20 cellular contexts compared by ENCODE assay signal in genomic region chr4:74005528-74005927, GRCh38. TPM values are rescaled to one million over a fixed set of nuclear protein-coding genes. Genes with fewer than 3 reads are reported as not detected.
A peak's percentile ranks its signal among the peaks of the same experiment; 100 is the strongest.
DNase-seq lines count a peak whose midpoint lies in the region; ATAC-seq, FAIRE-seq and TF ChIP-seq lines count a peak whose summit lies in the region.
"Had no signal": no experiment of that assay in that cellular context is flagged by ENCODE, and none has a peak within 500 bp of the region (broad histone marks: within the 10 kb centered on the region; RNA-seq: fewer than 3 reads in every experiment).

No MANE protein-coding gene starts in this region.

- in situ Hi-C loops in SK-MEL-5 (cut with HindIII; ENCODE audit: low pct_unique_long_range_greater_than_20kb, low sequenced_read_pairs) = no loop called here

- H3K27me3 Mint-ChIP-seq in GM23338 (ENCODE audit: insufficient read depth, low read depth, poor library complexity) (no peaks in the 10 kb centered on the region), natural killer cell (ENCODE audit: low read depth in 2 of 2) (no peaks in the 10 kb centered on the region), progenitor cell of endocrine pancreas (peaks cover 2% of the 10 kb centered on the region)
- H3K27me3 Mint-ChIP-seq: activated B cell treated with CpG ODN at 0.5 μM for 24 hours had no signal

- H3K4me1 Mint-ChIP-seq in GM23338 (peaks cover 15% of the 10 kb centered on the region), natural killer cell (no peaks in the 10 kb centered on the region), progenitor cell of endocrine pancreas (ENCODE audit: low read depth) (peaks cover 6% of the 10 kb centered on the region)
- H3K4me1 Mint-ChIP-seq: activated B cell treated with CpG ODN at 0.5 μM for 24 hours, immature natural killer cell had no signal

- WGBS in pancreas, 2 donors = 25 to 26% methylated on average over 3 of the region's 3 CpGs

- H3K27ac Mint-ChIP-seq in GM23338 (no peak overlapping the region), natural killer cell (no peak overlapping the region), progenitor cell of endocrine pancreas (no peak overlapping the region)
- H3K27ac Mint-ChIP-seq: activated B cell treated with CpG ODN at 0.5 μM for 24 hours; H9; immature natural killer cell; T-helper 1 cell treated with Interleukin-12 subunit alpha and Interleukin-12 subunit beta and Interleukin-4 antibody, amounts not matched to agents 30 μg/mL and 1 μg/mL, for 36 hours had no signal

- H3K4me3 Mint-ChIP-seq in GM23338 (no peak overlapping the region), natural killer cell (no peak overlapping the region), progenitor cell of endocrine pancreas (ENCODE audit: low read depth) (no peak overlapping the region)
- H3K4me3 Mint-ChIP-seq: activated B cell treated with CpG ODN at 0.5 μM for 24 hours; H9; immature natural killer cell; T-helper 1 cell treated with Interleukin-12 subunit alpha and Interleukin-12 subunit beta and Interleukin-4 antibody, amounts not matched to agents 30 μg/mL and 1 μg/mL, for 36 hours had no signal

- TF ChIP-seq CTCF in GM23338 (conservative IDR thresholded peaks at IDR 0.05; ENCODE audit: low read depth in 2 of 2) (no peak), epithelial cell of proximal tubule (conservative IDR thresholded peaks at IDR 0.05; ENCODE audit: low read depth, low read length) (no peak), pancreas (IDR thresholded peaks at IDR 0.05) (no peak), natural killer cell (IDR thresholded peaks at IDR 0.05) (no peak), progenitor cell of endocrine pancreas (IDR thresholded peaks at IDR 0.05; ENCODE audit: unreplicated experiment) (no peak)

- H3K27ac ChIP-seq in GM23338 (ENCODE audit: low read depth) (0 out of 2 replicates have a peak overlapping the region, but pooled peaks have one; percentile 26), pancreas (peak overlapping the region in 2 of 4 donors; percentile 13 to 52)

- peak; percentile 93 for FAIRE-seq in pancreas (lab: Jason Lieb, UNC)
- FAIRE-seq: GM12891 had no signal

- DNase-seq in GM23338 (ENCODE audit: low spot score) = no peak
- DNase-seq in SK-MEL-5 (ENCODE audit: low read depth, low spot score) = peak; percentile 71
- peak; percentile 56 for DNase-seq in epithelial cell of proximal tubule (ENCODE audit: low read depth)
- DNase-seq in pancreas = no peak
- DNase-seq in NCI-H146 treated with DMSO at 0.1 percent for 48 hours (lab: John Stamatoyannopoulos, UW; ENCODE audit: unreplicated experiment) = no peak
- no peak for DNase-seq in natural killer cell
- DNase-seq in progenitor cell of endocrine pancreas (ENCODE audit: low spot score, unreplicated experiment) = no peak
- DNase-seq: activated B cell treated with CpG ODN at 0.5 μM for 24 hours; activated CD8-positive, alpha-beta memory T cell treated with anti-CD3 and anti-CD28 coated beads for 24 hours; COR-L47; glutamatergic neuron; H9; immature natural killer cell; mesendoderm; NCI-H2107; NCI-H82 had no signal

- H3K9me3 Mint-ChIP-seq in GM23338 (peaks cover 6% of the 10 kb centered on the region; the same call in 2 of the 3 replicates), natural killer cell (peaks cover 0 to 4% of the 10 kb centered on the region in 2 donors), progenitor cell of endocrine pancreas (ENCODE audit: low read depth) (peaks cover 6% of the 10 kb centered on the region)
- H3K9me3 Mint-ChIP-seq: activated B cell treated with CpG ODN at 0.5 μM for 24 hours; T-helper 1 cell treated with Interleukin-12 subunit alpha and Interleukin-12 subunit beta and Interleukin-4 antibody, amounts not matched to agents 30 μg/mL and 1 μg/mL, for 36 hours had no signal

- H3K4me2 ChIP-seq in GM23338 = peak overlapping the region; percentile 24; the same call in 1 of the 2 replicates

- H3K36me3 ChIP-seq in GM23338 (ENCODE audit: insufficient read depth) (no peaks in the 10 kb centered on the region; the same call in 1 of the 2 replicates), pancreas (no peaks in the 10 kb centered on the region)

- H3K79me2 ChIP-seq in GM23338 (replicated peaks; ENCODE audit: insufficient read depth) = no peaks in the 10 kb centered on the region

- peaks cover 4% of the 10 kb centered on the region; the same call in 1 of the 2 replicates for H3K9me2 ChIP-seq in GM23338 (ENCODE audit: insufficient read depth)

- ATAC-seq in GM23338 (no peak), pancreas (peak; percentile 28 to 77 (median 61)), natural killer cell (no peak), GM21737 (IDR thresholded peaks at IDR 0.05; ENCODE audit: unreplicated experiment) (no peak)

- peaks cover 16% of the 10 kb centered on the region for H3K4me1 ChIP-seq in GM23338 (ENCODE audit: insufficient read depth)
- H3K4me1 ChIP-seq in pancreas = no peaks in the 10 kb centered on the region

- peaks cover 13% of the 10 kb centered on the region for H3K36me3 Mint-ChIP-seq in GM23338 (ENCODE audit: low read depth)
- no peaks in the 10 kb centered on the region for H3K36me3 Mint-ChIP-seq in natural killer cell
- no peaks in the 10 kb centered on the region for H3K36me3 Mint-ChIP-seq in progenitor cell of endocrine pancreas (ENCODE audit: insufficient read depth)
- H3K36me3 Mint-ChIP-seq: immature natural killer cell had no signal

- no peaks in the 10 kb centered on the region for H3K9me3 ChIP-seq in pancreas

- no peak overlapping the region for H2AFZ ChIP-seq in GM23338

- H3K4me3 ChIP-seq in GM23338 (no peak overlapping the region), epithelial cell of proximal tubule (ENCODE audit: low read depth, low read length) (no peak overlapping the region), pancreas (no peak overlapping the region)

- H3K27me3 ChIP-seq in GM23338 (ENCODE audit: insufficient read depth) = no peaks in the 10 kb centered on the region
- H3K27me3 ChIP-seq in pancreas = no peaks in the 10 kb centered on the region

- no peaks in the 10 kb centered on the region for H3F3A ChIP-seq in GM23338 (replicated peaks; ENCODE audit: low read depth)

- intact Hi-C loops in pancreas (cut with DNase I) = no loop called here
- intact Hi-C loops in natural killer cell (cut with micrococcal nuclease) = no loop called here

- no peaks in the 10 kb centered on the region for H4K20me1 ChIP-seq in GM23338 (replicated peaks; ENCODE audit: insufficient read depth)

TF ChIP-seq in GM23338, 12 proteins besides CTCF, POLR2A, EP300 and RAD21 (continues in another document):
- TF ChIP-seq, protein P1, sequence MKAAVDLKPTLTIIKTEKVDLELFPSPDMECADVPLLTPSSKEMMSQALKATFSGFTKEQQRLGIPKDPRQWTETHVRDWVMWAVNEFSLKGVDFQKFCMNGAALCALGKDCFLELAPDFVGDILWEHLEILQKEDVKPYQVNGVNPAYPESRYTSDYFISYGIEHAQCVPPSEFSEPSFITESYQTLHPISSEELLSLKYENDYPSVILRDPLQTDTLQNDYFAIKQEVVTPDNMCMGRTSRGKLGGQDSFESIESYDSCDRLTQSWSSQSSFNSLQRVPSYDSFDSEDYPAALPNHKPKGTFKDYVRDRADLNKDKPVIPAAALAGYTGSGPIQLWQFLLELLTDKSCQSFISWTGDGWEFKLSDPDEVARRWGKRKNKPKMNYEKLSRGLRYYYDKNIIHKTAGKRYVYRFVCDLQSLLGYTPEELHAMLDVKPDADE (IDR thresholded peaks at IDR 0.05) = no peak
- no peak for TF ChIP-seq ZNF331 (CRISPR knock-in tag; IDR thresholded peaks at IDR 0.05; ENCODE audit: low read depth)

RNA-seq across cellular contexts. Expression of gene CXCL5, which starts 7.1 kb away (rescaled TPM):
- 7.6 and 8.7 TPM in 2 replicates for total RNA-seq in GM23338 (2014; rRNA removed; shearing (Covaris generic))
- polyA plus RNA-seq in GM23338 (2016; fragmentation: Nextera tagmentation; extraction: Ambion mirVana) (6.3 and 7.5 TPM in 2 replicates), pancreas (under 1 TPM; 0.19 to 0.23 TPM)
- total RNA-seq in SK-MEL-5 (2014; rRNA removed; shearing (Covaris generic)) = not detected in 2 replicates
- not detected in 2 replicates for polyA plus RNA-seq in SK-MEL-5 (2015; cell fraction: cytosol; rRNA removed)
- polyA plus RNA-seq in SK-MEL-5 (2015; cell fraction: nucleus; rRNA removed) = not detected in 2 replicates
- total RNA-seq in epithelial cell of proximal tubule (32.3 and 79.5 TPM in 2 replicates), pancreas (1 to 10 TPM in 2 of 6 donors, under 1 TPM in 4; 0.09 to 9.4 (median 0.38) TPM), natural killer cell (1 to 10 TPM in 2 of 3 donors, under 1 TPM in 1; 0.23 to 2.0 (median 1.5) TPM), progenitor cell of endocrine pancreas (0.34 and 0.58 TPM in 2 replicates)
- total RNA-seq: activated B cell treated with CpG ODN at 0.5 μM for 24 hours, G401 had no signal

RNA-seq across cellular contexts. Expression of gene PPBP, which starts 17.5 kb away (rescaled TPM):
- 0.35 TPM in 1 of 2 replicates, not detected in the other for total RNA-seq in GM23338 (2014; rRNA removed; shearing (Covaris generic))
- polyA plus RNA-seq in GM23338 (2016; fragmentation: Nextera tagmentation; extraction: Ambion mirVana) (0.50 TPM in 1 of 2 replicates, not detected in the other), pancreas (not detected)
- not detected in 2 replicates for total RNA-seq in SK-MEL-5 (2014; rRNA removed; shearing (Covaris generic))
- not detected in 2 replicates for polyA plus RNA-seq in SK-MEL-5 (2015; cell fraction: cytosol; rRNA removed)
- polyA plus RNA-seq in SK-MEL-5 (2015; cell fraction: nucleus; rRNA removed) = not detected in 2 replicates
- total RNA-seq in epithelial cell of proximal tubule (not detected in 2 replicates), pancreas (under 1 TPM in 1 of 6 donors, not detected in 5; 0.31 TPM), natural killer cell (100 to 1,000 TPM in 1 of 3 donors, 10 to 100 TPM in 2; 16.8 to 171 (median 56.9) TPM), progenitor cell of endocrine pancreas (not detected in 2 replicates)
- total RNA-seq: G401 had no signal

RNA-seq across cellular contexts. Expression of gene PF4, which starts 23.7 kb away (rescaled TPM):
- total RNA-seq in GM23338 (2014; rRNA removed; shearing (Covaris generic)) = not detected in 2 replicates
- polyA plus RNA-seq in GM23338 (2016; fragmentation: Nextera tagmentation; extraction: Ambion mirVana) (6.7 and 7.7 TPM in 2 replicates), pancreas (under 1 TPM in 1 of 2 donors, not detected in 1; 0.19 TPM)
- total RNA-seq in SK-MEL-5 (2014; rRNA removed; shearing (Covaris generic)) = 0.83 and 1.4 TPM in 2 replicates
- 0.65 and 3.7 TPM in 2 replicates for polyA plus RNA-seq in SK-MEL-5 (2015; cell fraction: cytosol; rRNA removed)
- polyA plus RNA-seq in SK-MEL-5 (2015; cell fraction: nucleus; rRNA removed) = not detected in 2 replicates
- total RNA-seq in epithelial cell of proximal tubule (0.23 TPM in 1 of 2 replicates, not detected in the other), pancreas (not detected), natural killer cell (10 to 100 TPM in 2 of 3 donors, 1 to 10 TPM in 1; 5.8 to 55.9 (median 21.3) TPM), progenitor cell of endocrine pancreas (1.2 TPM in 1 of 2 replicates, not detected in the other)
- total RNA-seq: activated B cell treated with CpG ODN at 0.5 μM for 24 hours, G401 had no signal

RNA-seq across cellular contexts. Expression of gene CXCL3, which starts 33.0 kb away (rescaled TPM):
- total RNA-seq in GM23338 (2014; rRNA removed; shearing (Covaris generic)) = 3.6 and 8.3 TPM in 2 replicates
- polyA plus RNA-seq in GM23338 (2016; fragmentation: Nextera tagmentation; extraction: Ambion mirVana) = 15.9 and 19.5 TPM in 2 replicates
- 1.5 and 2.1 TPM in 2 replicates for total RNA-seq in SK-MEL-5 (2014; rRNA removed; shearing (Covaris generic))
- polyA plus RNA-seq in SK-MEL-5 (2015; cell fraction: cytosol; rRNA removed) = 3.0 and 4.4 TPM in 2 replicates
- 7.2 and 7.9 TPM in 2 replicates for polyA plus RNA-seq in SK-MEL-5 (2015; cell fraction: nucleus; rRNA removed)
- total RNA-seq in epithelial cell of proximal tubule = 4.8 and 6.6 TPM in 2 replicates
- total RNA-seq in pancreas = 1 to 10 TPM in 3 of 6 donors, under 1 TPM in 3; 0.60 to 7.3 (median 1.3) TPM
- polyA plus RNA-seq in pancreas = 1 to 10 TPM; 2.2 to 2.5 TPM
- 1 to 10 TPM; 1.1 to 6.6 (median 3.5) TPM for total RNA-seq in natural killer cell
- total RNA-seq in progenitor cell of endocrine pancreas = 1.7 and 1.8 TPM in 2 replicates
- total RNA-seq: activated B cell treated with CpG ODN at 0.5 μM for 24 hours, G401 had no signal
- polyA plus RNA-seq: immature natural killer cell had no signal

Comparison
In these comparisons a context has a peak if more than half of its experiments do, and no peak if none do; other contexts are left out.
1. ATAC-seq: peak in pancreas (4 of 4); none in GM23338 (single experiment), natural killer cell (0 of 3) and GM21737 (single experiment).
2. DNase-seq: peak in SK-MEL-5 (single experiment) and epithelial cell of proximal tubule (single experiment); none in GM23338 (single experiment), pancreas (0 of 6), NCI-H146 treated with DMSO at 0.1 percent for 48 hours (single experiment), natural killer cell (single experiment) and progenitor cell of endocrine pancreas (single experiment).
3. RNA of gene PPBP, which starts 17.5 kb away (total RNA-seq): 16.8 to 171 TPM in natural killer cell; 0.35 TPM in GM23338, not detected in SK-MEL-5, not detected in epithelial cell of proximal tubule, 0.31 TPM in pancreas and not detected in progenitor cell of endocrine pancreas; every median in the first group is over 10 times any median in the second.